ENCODE assay signal across 35 cellular contexts in genomic region chr2:175476374-175476773, GRCh38.
"Had no signal": no experiment of that assay in that cellular context is flagged by ENCODE, and none has a peak within 500 bp of the region (broad histone marks: within the 10 kb centered on the region; RNA-seq: fewer than 3 reads in every experiment).

No MANE protein-coding gene starts in this region.

- H3K9ac ChIP-seq: KMS-11 had no signal

- ATAC-seq: activated CD8-positive, alpha-beta T cell treated with anti-CD3 and anti-CD28 coated beads for 36 hours; activated T-cell treated with anti-CD3 and anti-CD28 coated beads, Interleukin-2, amount 50 U/mL, for 72 hours; activated T-helper 17 cell treated with anti-CD3 and anti-CD28 coated beads, Interleukin-2, amount 50 U/mL, for 72 hours; PC-3 had no signal

- H3K27ac ChIP-seq: brain microvascular endothelial cell, KMS-11, Peyer's patch, VCaP had no signal

- H3K27me3 ChIP-seq: brain microvascular endothelial cell, Peyer's patch had no signal

- H3K4me3 ChIP-seq: Peyer's patch had no signal

- H3K9me3 ChIP-seq: Peyer's patch had no signal

- H3K4me2 ChIP-seq: KMS-11 had no signal

- H3K36me3 ChIP-seq: brain microvascular endothelial cell, Peyer's patch had no signal

- H3K4me1 ChIP-seq: Peyer's patch had no signal

- DNase-seq: activated B cell treated with CpG ODN at 0.5 μM for 24 hours; activated CD4-positive, alpha-beta T cell treated with anti-CD3 and anti-CD28 coated beads for 4 hours; activated CD4-positive, alpha-beta T cell treated with anti-CD3 and anti-CD28 coated beads, Interleukin-2, amount 50 U/mL, for 1 hour; activated CD4-positive, CD25-positive, alpha-beta regulatory T cell treated with anti-CD3 and anti-CD28 coated beads, Interleukin-2, amount 50 U/mL, for 72 hours; activated CD8-positive, alpha-beta T cell treated with anti-CD3 and anti-CD28 coated beads for 36 hours; activated effector memory CD4-positive, alpha-beta T cell treated with anti-CD3 and anti-CD28 coated beads, Interleukin-2, amount 50 U/mL, for 16 hours; activated naive CD4-positive, alpha-beta T cell; activated naive CD4-positive, alpha-beta T cell treated with anti-CD3 and anti-CD28 coated beads, Interleukin-2, amount 50 U/mL, for 16 hours; activated naive CD8-positive, alpha-beta T cell treated with anti-CD3 and anti-CD28 coated beads for 36 hours; activated T-cell treated with anti-CD3 and anti-CD28 coated beads, Interleukin-2, amount 50 U/mL, for 1 hour; activated T-cell treated with anti-CD3 and anti-CD28 coated beads, Interleukin-2, amount 50 U/mL, for 72 hours; amniotic stem cell; brain microvascular endothelial cell; MM.1S; NCI-H1092 treated with DMSO at 0.1 percent for 48 hours; NCI-H1417; NCI-H146; NCI-H187; NCI-H2029 treated with DMSO at 0.1 percent for 48 hours; NCI-H2107; NCI-H2171; NCI-H510A; NCI-H526; NCI-H748 treated with DMSO at 0.1 percent for 48 hours; NK-92 treated with Interleukin-12 subunit alpha and Interleukin-12 subunit beta, amount 100 ng/mL, for 24 hours; PC-3; Peyer's patch; RPMI8226; SW 1271; T-helper 1 cell; T-helper 2 cell; T-helper 9 cell had no signal
